In genomic region chr5:39892708-39893107, GRCh38 we compare ENCODE assay signal across 22 cellular contexts.
A peak's percentile ranks its signal among the peaks of the same experiment; 100 is the strongest.
DNase-seq lines count a peak whose midpoint lies in the region; ATAC-seq and TF ChIP-seq lines count a peak whose summit lies in the region.
"Had no signal": no experiment of that assay in that cellular context is flagged by ENCODE, and none has a peak within 500 bp of the region (broad histone marks: within the 10 kb centered on the region; RNA-seq: fewer than 3 reads in every experiment).

No MANE protein-coding gene starts in this region.

- no peaks in the 10 kb centered on the region for H3K4me1 ChIP-seq in PC-9 (replicated peaks; ENCODE audit: insufficient read depth)

- H3K4me2 ChIP-seq in PC-9: no peak overlapping the region
- H3K4me2 ChIP-seq: SK-N-SH had no signal

- POLR2A ChIA-PET in PC-9 (lab: Charles Lee; ENCODE audit: unreplicated experiment): no interaction called here

- no peak overlapping the region for H3K27ac ChIP-seq in PC-9

- no peaks in the 10 kb centered on the region for H3K9me2 ChIP-seq in PC-9 (ENCODE audit: insufficient read depth)
- H3K9me2 ChIP-seq: SK-N-SH had no signal

- TF ChIP-seq CTCF in PC-9 (conservative IDR thresholded peaks at IDR 0.05) (no peak), epithelial cell of esophagus (IDR thresholded peaks at IDR 0.05; ENCODE audit: insufficient read depth, low read depth, low read length, missing control alignments) (no peak)

- DNase-seq in GM03348 (ENCODE audit: low spot score) (peak; percentile 10), PC-9 (no peak), epithelial cell of esophagus (ENCODE audit: low read depth) (peak; percentile 80), myocyte (ENCODE audit: low read depth) (peak; percentile 55), hippocampal formation (lab: John Stamatoyannopoulos, UW) (no peak), pons (ENCODE audit: low spot score) (no peak)
- DNase-seq: activated CD4-positive, CD25-positive, alpha-beta regulatory T cell treated with anti-CD3 and anti-CD28 coated beads, Interleukin-2, amount 50 U/mL, for 72 hours; activated naive CD8-positive, alpha-beta T cell treated with anti-CD3 and anti-CD28 coated beads, Interleukin-2, amount 10 ng/mL, durations not matched to agents 7 days and 5 days; CD4-positive, alpha-beta T cell; central memory CD4-positive, alpha-beta T cell; DMS79; Kasumi-1; left colon; NCI-H1417; NCI-H774; right cardiac atrium; SK-N-SH; stimulated activated naive CD4-positive, alpha-beta T cell treated with Interleukin-2 at 50 U/mL for 16 hours; T1000; trophoblast cell had no signal

- H2AFZ ChIP-seq in PC-9: peak overlapping the region; percentile 23

- intact Hi-C loops in PC-9 (cut with micrococcal nuclease; ENCODE audit: unreplicated experiment): loop anchor here (5.0 kb wide), 1 partner anchor 75 kb away; no protein-coding TSS in a partner anchor

- ATAC-seq in HG02885 (IDR thresholded peaks at IDR 0.05; ENCODE audit: poor library complexity, unreplicated experiment) (no peak), GM21529 (IDR thresholded peaks at IDR 0.05; ENCODE audit: unreplicated experiment) (no peak)
- ATAC-seq: left colon, right cardiac atrium had no signal

- no peaks in the 10 kb centered on the region for H3K9me3 ChIP-seq in PC-9 (ENCODE audit: insufficient read depth, low read depth)
- H3K9me3 ChIP-seq: SK-N-SH had no signal

- H3K4me3 ChIP-seq in PC-9 (no peak overlapping the region), epithelial cell of esophagus (ENCODE audit: low read length) (no peak overlapping the region)

- no peaks in the 10 kb centered on the region for H3F3A ChIP-seq in PC-9 (ENCODE audit: insufficient read depth, low read depth)

- BruUV-seq in PC-9 (replicated peaks; lab: Mats Ljungman, UMichigan): no TSS peak

- no peaks in the 10 kb centered on the region for H4K20me1 ChIP-seq in PC-9 (ENCODE audit: insufficient read depth)

- CTCF ChIA-PET in PC-9 (lab: Charles Lee): no interaction called here

- no peaks in the 10 kb centered on the region for H3K27me3 ChIP-seq in PC-9 (ENCODE audit: insufficient read depth, low read depth)

- H3K36me3 ChIP-seq in PC-9 (ENCODE audit: low read depth): no peaks in the 10 kb centered on the region

- no peaks in the 10 kb centered on the region for H3K79me2 ChIP-seq in PC-9 (ENCODE audit: low read depth)

Comparison
In these comparisons a context has a peak if more than half of its experiments do, and no peak if none do; other contexts are left out.
1. DNase-seq: peak in GM03348 (single experiment), epithelial cell of esophagus (single experiment) and myocyte (single experiment); none in PC-9 (0 of 2), hippocampal formation (0 of 2) and pons (single experiment).